ENCODE assay signal across 20 cellular contexts in genomic region chr2:229300814-229301213, GRCh38. TPM values are rescaled to one million over a fixed set of nuclear protein-coding genes. Genes with fewer than 3 reads are reported as not detected.
A peak's percentile ranks its signal among the peaks of the same experiment; 100 is the strongest.
DNase-seq lines count a peak whose midpoint lies in the region; ATAC-seq and TF ChIP-seq lines count a peak whose summit lies in the region.
"Had no signal": no experiment of that assay in that cellular context is flagged by ENCODE, and none has a peak within 500 bp of the region (broad histone marks: within the 10 kb centered on the region; RNA-seq: fewer than 3 reads in every experiment).

No MANE protein-coding gene starts in this region.

- peak; percentile 12 to 78 for DNase-seq in NOMO-1 (lab: John Stamatoyannopoulos, UW; ENCODE audit: unreplicated experiment in 2 of 2)
- DNase-seq in NOMO-1 treated with dmso at 0.1 percent for 144 hours (lab: John Stamatoyannopoulos, UW; ENCODE audit: unreplicated experiment), result no peak
- no peak for DNase-seq in RWPE2 (ENCODE audit: low spot score)
- peak; percentile 17 for DNase-seq in fibroblast of villous mesenchyme (ENCODE audit: low read depth)
- no peak for DNase-seq in suprapubic skin (ENCODE audit: low spot score in 2 of 2)
- DNase-seq in activated CD8-positive, alpha-beta T cell treated with anti-CD3 and anti-CD28 coated beads for 36 hours, result no peak
- no peak for DNase-seq in AG08396 (ENCODE audit: low spot score)
- DNase-seq: activated CD4-positive, alpha-beta T cell treated with anti-CD3 and anti-CD28 coated beads, Interleukin-2, amount 10 ng/mL, durations not matched to agents 7 days and 5 days; activated T-cell treated with anti-CD3 and anti-CD28 coated beads, Interleukin-2, amount 50 U/mL, for 1 hour; CD8-positive, alpha-beta memory T cell; endodermal cell; mucosa of descending colon; NCI-H2029; SHP77; sigmoid colon; stimulated activated CD4-positive, alpha-beta T cell treated with anti-CD3 and anti-CD28 coated beads, Interleukin-4, amount 100 ng/mL, for 4 hours had no signal

- H3K4me1 ChIP-seq in RWPE2 (ENCODE audit: insufficient read depth, poor library complexity, severe bottlenecking) (peaks cover 11% of the 10 kb centered on the region), suprapubic skin (peaks cover 10% of the 10 kb centered on the region)
- H3K4me1 ChIP-seq: sigmoid colon had no signal

- H3K27ac ChIP-seq in RWPE2 (ENCODE audit: poor library complexity, severe bottlenecking) (peak overlapping the region; percentile 13), suprapubic skin (peak overlapping the region; percentile 1)
- H3K27ac ChIP-seq: 22Rv1 had no signal

- H3K9me3 ChIP-seq in RWPE2 (ENCODE audit: severe bottlenecking) (no peaks in the 10 kb centered on the region), suprapubic skin (no peaks in the 10 kb centered on the region)
- H3K9me3 ChIP-seq: mucosa of descending colon, sigmoid colon had no signal

- WGBS in suprapubic skin, result 50% methylated on average over 3 of the region's 3 CpGs

- H3K27me3 Mint-ChIP-seq in activated CD8-positive, alpha-beta T cell treated with anti-CD3 and anti-CD28 coated beads for 36 hours, result no peaks in the 10 kb centered on the region
- H3K27me3 Mint-ChIP-seq in activated T-helper 17 cell treated with anti-CD3 and anti-CD28 coated beads, Interleukin-2, amount 50 U/mL, for 72 hours, result no peaks in the 10 kb centered on the region
- H3K27me3 Mint-ChIP-seq: activated CD4-positive, alpha-beta T cell treated with anti-CD3 and anti-CD28 coated beads, Interleukin-2, amount 10 ng/mL, durations not matched to agents 7 days and 5 days; CD8-positive, alpha-beta memory T cell; central memory CD8-positive, alpha-beta T cell had no signal

- H3K36me3 ChIP-seq in RWPE2 (ENCODE audit: low read depth), result no peaks in the 10 kb centered on the region
- H3K36me3 ChIP-seq in suprapubic skin, result no peaks in the 10 kb centered on the region
- H3K36me3 ChIP-seq: sigmoid colon had no signal

- no peaks in the 10 kb centered on the region for H3K27me3 ChIP-seq in RWPE2 (ENCODE audit: insufficient read depth, poor library complexity, severe bottlenecking)
- H3K27me3 ChIP-seq in suprapubic skin, result no peaks in the 10 kb centered on the region
- H3K27me3 ChIP-seq: sigmoid colon had no signal

- peak; percentile 70 for ATAC-seq in RWPE2 (ENCODE audit: low read depth)
- ATAC-seq in activated CD8-positive, alpha-beta T cell treated with anti-CD3 and anti-CD28 coated beads for 36 hours, result no peak
- no peak for ATAC-seq in activated T-helper 17 cell treated with anti-CD3 and anti-CD28 coated beads, Interleukin-2, amount 50 U/mL, for 72 hours (replicated peaks)
- ATAC-seq: activated naive CD4-positive, alpha-beta T cell treated with anti-CD3 and anti-CD28 coated beads, Interleukin-2, amount 50 U/mL, for 72 hours; mucosa of descending colon had no signal

- H3K9me3 Mint-ChIP-seq in activated CD8-positive, alpha-beta T cell treated with anti-CD3 and anti-CD28 coated beads for 36 hours, result no peaks in the 10 kb centered on the region
- H3K9me3 Mint-ChIP-seq in activated T-helper 17 cell treated with anti-CD3 and anti-CD28 coated beads, Interleukin-2, amount 50 U/mL, for 72 hours, result no peaks in the 10 kb centered on the region
- H3K9me3 Mint-ChIP-seq: activated CD4-positive, alpha-beta T cell treated with anti-CD3 and anti-CD28 coated beads, Interleukin-2, amount 10 ng/mL, durations not matched to agents 7 days and 5 days; endodermal cell had no signal

- H3K27ac Mint-ChIP-seq in activated CD8-positive, alpha-beta T cell treated with anti-CD3 and anti-CD28 coated beads for 36 hours, result no peak overlapping the region
- H3K27ac Mint-ChIP-seq in activated T-helper 17 cell treated with anti-CD3 and anti-CD28 coated beads, Interleukin-2, amount 50 U/mL, for 72 hours, result no peak overlapping the region
- H3K27ac Mint-ChIP-seq: activated CD4-positive, alpha-beta T cell treated with anti-CD3 and anti-CD28 coated beads, Interleukin-2, amount 10 ng/mL, durations not matched to agents 7 days and 5 days; activated naive CD4-positive, alpha-beta T cell treated with anti-CD3 and anti-CD28 coated beads, Interleukin-2, amount 50 U/mL, for 72 hours; CD8-positive, alpha-beta memory T cell; endodermal cell had no signal

- no peak overlapping the region for H3K4me3 ChIP-seq in RWPE2 (ENCODE audit: severe bottlenecking)
- no peak overlapping the region for H3K4me3 ChIP-seq in fibroblast of villous mesenchyme (ENCODE audit: low read depth, low read length)
- H3K4me3 ChIP-seq in suprapubic skin, result no peak overlapping the region
- H3K4me3 ChIP-seq: mucosa of descending colon, sigmoid colon had no signal

- no peaks in the 10 kb centered on the region for H3K36me3 Mint-ChIP-seq in activated CD8-positive, alpha-beta T cell treated with anti-CD3 and anti-CD28 coated beads for 36 hours (ENCODE audit: low read depth)
- H3K36me3 Mint-ChIP-seq in activated T-helper 17 cell treated with anti-CD3 and anti-CD28 coated beads, Interleukin-2, amount 50 U/mL, for 72 hours (ENCODE audit: low read depth), result no peaks in the 10 kb centered on the region
- H3K36me3 Mint-ChIP-seq: activated naive CD4-positive, alpha-beta T cell treated with anti-CD3 and anti-CD28 coated beads, Interleukin-2, amount 50 U/mL, for 72 hours; CD8-positive, alpha-beta memory T cell had no signal

- TF ChIP-seq POLR2A in suprapubic skin (IDR thresholded peaks at IDR 0.05), result no peak

- H3K4me3 Mint-ChIP-seq in activated CD8-positive, alpha-beta T cell treated with anti-CD3 and anti-CD28 coated beads for 36 hours, result no peak overlapping the region
- no peak overlapping the region for H3K4me3 Mint-ChIP-seq in activated T-helper 17 cell treated with anti-CD3 and anti-CD28 coated beads, Interleukin-2, amount 50 U/mL, for 72 hours
- H3K4me3 Mint-ChIP-seq: activated CD4-positive, alpha-beta T cell treated with anti-CD3 and anti-CD28 coated beads, Interleukin-2, amount 10 ng/mL, durations not matched to agents 7 days and 5 days; CD8-positive, alpha-beta memory T cell; central memory CD8-positive, alpha-beta T cell; endodermal cell had no signal

- CTCF ChIA-PET in activated CD8-positive, alpha-beta T cell treated with anti-CD3 and anti-CD28 coated beads for 36 hours (lab: Charles Lee), result no interaction called here

- no peaks in the 10 kb centered on the region for H3K4me1 Mint-ChIP-seq in activated CD8-positive, alpha-beta T cell treated with anti-CD3 and anti-CD28 coated beads for 36 hours (ENCODE audit: low read depth)
- no peaks in the 10 kb centered on the region for H3K4me1 Mint-ChIP-seq in activated T-helper 17 cell treated with anti-CD3 and anti-CD28 coated beads, Interleukin-2, amount 50 U/mL, for 72 hours
- H3K4me1 Mint-ChIP-seq: activated CD4-positive, alpha-beta T cell treated with anti-CD3 and anti-CD28 coated beads, Interleukin-2, amount 10 ng/mL, durations not matched to agents 7 days and 5 days; CD8-positive, alpha-beta memory T cell; central memory CD8-positive, alpha-beta T cell; endodermal cell had no signal

- intact Hi-C loops in activated CD8-positive, alpha-beta T cell treated with anti-CD3 and anti-CD28 coated beads for 36 hours (cut with micrococcal nuclease), result no loop called here

- TF ChIP-seq CTCF in RWPE2 (IDR thresholded peaks at IDR 0.05; ENCODE audit: poor library complexity, severe bottlenecking) (no peak), fibroblast of villous mesenchyme (IDR thresholded peaks at IDR 0.05; ENCODE audit: insufficient read depth, low read depth, low read length) (no peak), suprapubic skin (IDR thresholded peaks at IDR 0.05) (no peak)
- no peak for TF ChIP-seq CTCF in activated CD8-positive, alpha-beta T cell treated with anti-CD3 and anti-CD28 coated beads for 36 hours (IDR thresholded peaks at IDR 0.05)

- POLR2A ChIA-PET in activated CD8-positive, alpha-beta T cell treated with anti-CD3 and anti-CD28 coated beads for 36 hours (lab: Charles Lee), result no interaction called here

- TF ChIP-seq EP300 in suprapubic skin (IDR thresholded peaks at IDR 0.05), result no peak

RNA-seq across cellular contexts. Expression of gene PID1, which starts 29.7 kb away (rescaled TPM):
- total RNA-seq in fibroblast of villous mesenchyme (12.1 and 16.4 TPM in 2 replicates), suprapubic skin (10 to 100 TPM in 2 of 4 donors, 1 to 10 TPM in 2; 6.4 to 20.6 (median 14.5) TPM)
- not detected for total RNA-seq in activated CD8-positive, alpha-beta T cell treated with anti-CD3 and anti-CD28 coated beads for 36 hours
- total RNA-seq in activated T-helper 17 cell treated with anti-CD3 and anti-CD28 coated beads, Interleukin-2, amount 50 U/mL, for 72 hours, result not detected
- total RNA-seq: activated CD4-positive, alpha-beta T cell treated with anti-CD3 and anti-CD28 coated beads, Interleukin-2, amount 10 ng/mL, durations not matched to agents 7 days and 5 days; activated naive CD4-positive, alpha-beta T cell treated with anti-CD3 and anti-CD28 coated beads, Interleukin-2, amount 50 U/mL, for 72 hours; CD8-positive, alpha-beta memory T cell had no signal

Comparison
In these comparisons a context has a peak if more than half of its experiments do, and no peak if none do; other contexts are left out.
1. DNase-seq: peak in NOMO-1 (2 of 2) and fibroblast of villous mesenchyme (single experiment); none in NOMO-1 treated with dmso at 0.1 percent for 144 hours (single experiment), RWPE2 (single experiment), suprapubic skin (0 of 2), activated CD8-positive, alpha-beta T cell treated with anti-CD3 and anti-CD28 coated beads for 36 hours (single experiment) and AG08396 (single experiment).
2. RNA of gene PID1, which starts 29.7 kb away (total RNA-seq): 6.4 to 20.6 TPM in suprapubic skin and 12.1 to 16.4 TPM in fibroblast of villous mesenchyme; not detected in activated CD8-positive, alpha-beta T cell treated with anti-CD3 and anti-CD28 coated beads for 36 hours and not detected in activated T-helper 17 cell treated with anti-CD3 and anti-CD28 coated beads, Interleukin-2, amount 50 U/mL, for 72 hours; every median in the first group is over 4 times any median in the second.